Comparison of ENCODE assay signal across 12 cellular contexts in the genomic region with DNA sequence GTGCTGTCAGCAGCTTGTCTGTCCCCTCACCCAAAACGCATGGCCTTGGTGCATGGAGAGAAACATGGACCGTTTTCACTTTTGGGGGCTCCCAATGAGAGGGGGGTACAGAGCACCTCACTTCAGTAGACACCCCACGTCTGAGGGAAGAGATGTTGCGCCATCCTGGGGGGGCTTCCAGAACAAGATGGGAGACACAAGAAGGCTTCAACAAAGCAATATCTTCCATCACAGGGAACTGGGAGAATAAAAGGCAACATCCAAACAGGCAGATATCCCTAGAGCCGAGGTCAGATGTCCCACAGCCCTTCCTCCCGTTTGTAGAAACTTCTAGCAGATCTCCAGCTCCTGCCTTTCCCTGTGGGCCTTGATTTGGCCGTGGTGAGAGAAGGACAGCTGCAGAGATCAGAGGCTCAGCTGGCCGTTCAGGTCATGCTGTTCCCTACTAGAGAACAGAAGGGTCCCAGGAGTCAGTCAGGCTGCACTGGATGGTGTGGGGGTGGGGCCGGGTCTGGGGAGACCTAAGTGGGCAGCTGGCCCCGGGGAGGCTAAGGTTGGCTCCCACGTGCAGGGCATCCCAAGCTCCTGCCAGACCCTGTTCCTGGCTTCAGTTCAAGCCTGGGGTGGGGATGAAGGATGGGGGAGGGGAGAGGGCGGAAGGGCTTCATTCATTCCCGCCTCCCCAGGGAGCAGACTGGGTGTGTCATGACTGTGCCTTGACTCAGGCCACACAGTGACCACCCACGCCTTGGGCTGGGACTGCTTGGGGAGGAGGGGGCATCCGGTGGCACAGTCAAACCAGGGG. TPM values are rescaled to one million over a fixed set of nuclear protein-coding genes. Genes with fewer than 3 reads are reported as not detected.
A peak's percentile ranks its signal among the peaks of the same experiment; 100 is the strongest.
DNase-seq lines count a peak whose midpoint lies in the region; ATAC-seq lines count a peak whose summit lies in the region.
"Had no signal": no experiment of that assay in that cellular context is flagged by ENCODE, and none has a peak within 500 bp of the region (broad histone marks: within the 10 kb centered on the region; RNA-seq: fewer than 3 reads in every experiment).

No MANE protein-coding gene starts in this region.

- ATAC-seq in Right ventricle myocardium superior (ENCODE audit: poor library complexity) (peak; percentile 63), sciatic nerve (peak; percentile 82)

- no peaks in the 10 kb centered on the region for H3K36me3 ChIP-seq in SJCRH30

- intact Hi-C loops in Right ventricle myocardium superior (cut with DNase I) (loop anchor here (5.0 kb wide), 1 partner anchor 38 kb away; no protein-coding TSS in a partner anchor), sciatic nerve (cut with DNase I) (no loop called here)

- no peaks in the 10 kb centered on the region for H3K27me3 ChIP-seq in SJCRH30

- peaks cover 20% of the 10 kb centered on the region for H3K4me1 ChIP-seq in SJCRH30

- H3K4me3 ChIP-seq in SJCRH30 = no peak overlapping the region
- H3K4me3 ChIP-seq: SK-N-MC had no signal

- DNase-seq in EL (peak; percentile 55), SJCRH30 (peak; percentile 73 to 77), Right ventricle myocardium superior (peak; percentile 83), sciatic nerve (ENCODE audit: low spot score) (peak; percentile 75), NCI-H1092 treated with DMSO at 0.1 percent for 48 hours (lab: John Stamatoyannopoulos, UW) (no peak), NCI-H1417 treated with DMSO at 0.1 percent for 48 hours (lab: John Stamatoyannopoulos, UW) (no peak), SHP77 treated with DMSO at 0.1 percent for 48 hours (lab: John Stamatoyannopoulos, UW) (no peak)
- DNase-seq in stimulated activated naive CD4-positive, alpha-beta T cell treated with Interleukin-2 at 50 U/mL for 16 hours (lab: John Stamatoyannopoulos, UW) = no peak
- DNase-seq: activated CD4-positive, alpha-beta T cell treated with anti-CD3 and anti-CD28 coated beads for 1 hour; cerebellar nuclear complex had no signal

- no peaks in the 10 kb centered on the region for H3K9me3 ChIP-seq in SJCRH30 (replicated peaks)

- H3K27ac ChIP-seq in SJCRH30 = peak overlapping the region; percentile 12; the same call in 1 of the 2 replicates
- H3K27ac ChIP-seq: C4-2B, SK-N-MC had no signal

RNA-seq across cellular contexts. Expression of a gene that starts 4.4 kb away (rescaled TPM):
- 138 and 142 TPM in 2 replicates for total RNA-seq in SJCRH30 (2014; rRNA removed; shearing (Covaris generic))
- total RNA-seq in Right ventricle myocardium superior (66.1 TPM), sciatic nerve (60.7 TPM)

RNA-seq across cellular contexts. Expression of a gene that starts 12.7 kb away (rescaled TPM):
- 62.8 and 64.0 TPM in 2 replicates for total RNA-seq in SJCRH30 (2014; rRNA removed; shearing (Covaris generic))
- total RNA-seq in Right ventricle myocardium superior (31.6 TPM), sciatic nerve (27.0 TPM)

RNA-seq across cellular contexts. Expression of a gene that starts 41.3 kb away (rescaled TPM):
- 92.5 and 94.0 TPM in 2 replicates for total RNA-seq in SJCRH30 (2014; rRNA removed; shearing (Covaris generic))
- total RNA-seq in Right ventricle myocardium superior = 648 TPM
- total RNA-seq in sciatic nerve = 68.6 TPM

Comparison
In these comparisons a context has a peak if more than half of its experiments do, and no peak if none do; other contexts are left out.
1. DNase-seq: peak in EL (single experiment), SJCRH30 (2 of 2), Right ventricle myocardium superior (single experiment) and sciatic nerve (single experiment); none in stimulated activated naive CD4-positive, alpha-beta T cell treated with Interleukin-2 at 50 U/mL for 16 hours (single experiment), NCI-H1092 treated with DMSO at 0.1 percent for 48 hours (single experiment), NCI-H1417 treated with DMSO at 0.1 percent for 48 hours (single experiment) and SHP77 treated with DMSO at 0.1 percent for 48 hours (single experiment).